ENCODE assay signal across 1 cellular context in genomic region chr20:47357296-47358051, GRCh38.
TF ChIP-seq lines count a peak whose summit lies in the region.

No MANE protein-coding gene starts in this region.

TF ChIP-seq in K562, 482 proteins besides CTCF, POLR2A, EP300 and RAD21 (continued from another document and continues in another):
- TF ChIP-seq HINFP (tag; conservative IDR thresholded peaks at IDR 0.05; ENCODE audit: low read depth) (no peak), ATF6 (CRISPR knock-in tag; IDR thresholded peaks at IDR 0.05) (0 out of 2 replicates have a peak, but pooled peaks have one; percentile 61), ZSCAN32 (CRISPR knock-in tag; IDR thresholded peaks at IDR 0.05) (0 out of 2 replicates have a peak, but pooled peaks have one; percentile 1), CBX8 (IDR thresholded peaks at IDR 0.05; ENCODE audit: borderline replicate concordance, extremely low read depth, low read depth, low read length, poor library complexity, severe bottlenecking) (no peak), ZNF212 (CRISPR knock-in tag; IDR thresholded peaks at IDR 0.05) (no peak), E2F6 (IDR thresholded peaks at IDR 0.05; ENCODE audit: borderline replicate concordance in 1 of 2, extremely low read depth in 1 of 2, insufficient read depth in 1 of 2, insufficient read length in 1 of 2, low read depth in 1 of 2, low read length in 1 of 2, poor library complexity in 1 of 2, severe bottlenecking in 1 of 2) (peak; percentile 82 to 86), NELFE (IDR thresholded peaks at IDR 0.05; ENCODE audit: insufficient read depth, insufficient read length) (no peak), IRF1 (CRISPR knock-in tag; IDR thresholded peaks at IDR 0.05; ENCODE audit: borderline replicate concordance) (no peak), POLR3A (IDR thresholded peaks at IDR 0.05; ENCODE audit: borderline replicate concordance, extremely low read depth, insufficient read depth, insufficient read length) (no peak), ZNF277 (CRISPR knock-in tag; IDR thresholded peaks at IDR 0.05; ENCODE audit: borderline replicate concordance) (no peak), ZFX (CRISPR knock-in tag; IDR thresholded peaks at IDR 0.05) (peak; percentile 92), EP400 (IDR thresholded peaks at IDR 0.05) (no peak), ERF (CRISPR knock-in tag; IDR thresholded peaks at IDR 0.05) (0 out of 2 replicates have a peak, but pooled peaks have one; percentile 10), ZNF280B (CRISPR knock-in tag; IDR thresholded peaks at IDR 0.05) (no peak), HNRNPL (IDR thresholded peaks at IDR 0.05; ENCODE audit: low read depth, low read length) (no peak), NFE2L1 (tag; IDR thresholded peaks at IDR 0.05; ENCODE audit: borderline replicate concordance, low read depth) (peak; percentile 66; the same call in 1 of the 2 replicates), ZNF316 (IDR thresholded peaks at IDR 0.05) (peak; percentile 94), MTA1 (IDR thresholded peaks at IDR 0.05; ENCODE audit: borderline replicate concordance) (peak; percentile 49; the same call in 1 of the 2 replicates), CBFB (CRISPR knock-in tag; IDR thresholded peaks at IDR 0.05) (no peak), SP1 (CRISPR knock-in tag; IDR thresholded peaks at IDR 0.05) (peak; percentile 57; the same call in 1 of the 2 replicates), CREB5 (CRISPR knock-in tag; IDR thresholded peaks at IDR 0.05) (0 out of 2 replicates have a peak, but pooled peaks have one; percentile 49), TRIM24 (IDR thresholded peaks at IDR 0.05) (peak in 1 of 2 experiments; percentile 39; a peak in 2 of 4 replicates), ZNF511 (CRISPR knock-in tag; IDR thresholded peaks at IDR 0.05) (no peak), MAX (CRISPR knock-in tag; IDR thresholded peaks at IDR 0.05) (peak; percentile 64; the same call in 1 of the 2 replicates), KLF6 (CRISPR knock-in tag; IDR thresholded peaks at IDR 0.05; ENCODE audit: borderline replicate concordance) (peak; percentile 85; the same call in 1 of the 2 replicates), E2F8 (IDR thresholded peaks at IDR 0.05; ENCODE audit: low read depth, partially characterized antibody) (peak; percentile 29), NR0B1 (IDR thresholded peaks at IDR 0.05; ENCODE audit: partially characterized antibody) (no peak), NFIC (IDR thresholded peaks at IDR 0.05) (no peak), ZKSCAN1 (IDR thresholded peaks at IDR 0.05; ENCODE audit: low read depth, low read length) (no peak), HOXB6 (CRISPR knock-in tag; IDR thresholded peaks at IDR 0.05; ENCODE audit: borderline replicate concordance) (peak; percentile 40; the same call in 1 of the 2 replicates), GTF2A2 (tag; IDR thresholded peaks at IDR 0.05) (peak; percentile 60; the same call in 1 of the 2 replicates), TGIF2 (CRISPR knock-in tag; IDR thresholded peaks at IDR 0.05) (no peak), KAT7 (CRISPR knock-in tag; IDR thresholded peaks at IDR 0.05; ENCODE audit: borderline replicate concordance) (no peak; the same call in 1 of the 2 replicates), XRCC4 (IDR thresholded peaks at IDR 0.05; ENCODE audit: extremely low read depth, insufficient read depth, insufficient read length) (no peak), NKRF (IDR thresholded peaks at IDR 0.05; ENCODE audit: borderline replicate concordance) (peak; percentile 47; the same call in 1 of the 2 replicates), TAL1 (IDR thresholded peaks at IDR 0.05) (no peak; the same call in 1 of the 2 replicates), ZNF699 (CRISPR knock-in tag; IDR thresholded peaks at IDR 0.05; ENCODE audit: insufficient replicate concordance) (no peak), RNF2 (IDR thresholded peaks at IDR 0.05) (peak; percentile 84), FOXO4 (CRISPR knock-in tag; IDR thresholded peaks at IDR 0.05) (no peak), SMAD3 (CRISPR knock-in tag; conservative IDR thresholded peaks at IDR 0.05) (0 out of 2 replicates have a peak, but pooled peaks have one; percentile 3), ZBTB17 (CRISPR knock-in tag; IDR thresholded peaks at IDR 0.05) (peak; percentile 78), GATA2 (CRISPR knock-in tag; IDR thresholded peaks at IDR 0.05) (no peak), POLR2H (tag; IDR thresholded peaks at IDR 0.05; ENCODE audit: low read depth) (no peak), RBM34 (IDR thresholded peaks at IDR 0.05; ENCODE audit: borderline replicate concordance, insufficient read depth, low read length) (no peak)
